12 cellular contexts compared by ENCODE assay signal in genomic region chr2:197273485-197273884, GRCh38. TPM values are rescaled to one million over a fixed set of nuclear protein-coding genes. Genes with fewer than 3 reads are reported as not detected.
DNase-seq lines count a peak whose midpoint lies in the region; ATAC-seq, FAIRE-seq and TF ChIP-seq lines count a peak whose summit lies in the region.
"Had no signal": no experiment of that assay in that cellular context is flagged by ENCODE, and none has a peak within 500 bp of the region (broad histone marks: within the 10 kb centered on the region; RNA-seq: fewer than 3 reads in every experiment).

No MANE protein-coding gene starts in this region.

- H4K20me1 ChIP-seq in HepG2 (ENCODE audit: insufficient read depth, low read length) = no peaks in the 10 kb centered on the region

- CTCF ChIA-PET in HepG2 (lab: Yijun Ruan, JAX; ENCODE audit: low intra/inter-chr PET ratio, low total read pairs) = no interaction called here

- TF ChIP-seq CTCF in right lobe of liver (IDR thresholded peaks at IDR 0.05) (no peak), HepG2 (CRISPR knock-in tag; IDR thresholded peaks at IDR 0.05) (no peak), GM13977 (IDR thresholded peaks at IDR 0.05; ENCODE audit: extremely low read depth, insufficient read depth, missing control alignments) (no peak)

- no peaks in the 10 kb centered on the region for H3K4me1 ChIP-seq in right lobe of liver
- H3K4me1 ChIP-seq in HepG2 (ENCODE audit: insufficient read depth, low read length) = no peaks in the 10 kb centered on the region

- intact Hi-C loops in right lobe of liver (cut with DNase I) (no loop called here), HepG2 (cut with micrococcal nuclease; ENCODE audit: unreplicated experiment) (no loop called here)

- no peak for TF ChIP-seq POLR2A in right lobe of liver (IDR thresholded peaks at IDR 0.05)
- no peak for TF ChIP-seq POLR2A in HepG2 (IDR thresholded peaks at IDR 0.05; ENCODE audit: insufficient read depth in 1 of 2, low read depth in 2 of 2, low read length in 2 of 2)

- 49% methylated on average over 4 of the region's 4 CpGs for WGBS in right lobe of liver (ENCODE audit: insufficient coverage, low coverage, low lambda C conversion rate, missing lambda C conversion rate)
- 32% methylated on average over 4 of the region's 4 CpGs for WGBS in HepG2 (ENCODE audit: low lambda C conversion rate)

- H3K79me2 ChIP-seq in HepG2 (ENCODE audit: insufficient read depth, low read length) = no peaks in the 10 kb centered on the region

- POLR2A ChIA-PET in HepG2 (lab: Yijun Ruan, JAX) = no interaction called here

- H3K9ac ChIP-seq in HepG2 (ENCODE audit: insufficient read depth, low read depth, low read length) = no peak overlapping the region

- H3K4me2 ChIP-seq in HepG2 (ENCODE audit: low read depth, low read length) = no peak overlapping the region

- no peak for FAIRE-seq in HepG2 (lab: Jason Lieb, UNC)
- no peak for FAIRE-seq in RCC 7860 (lab: Jason Lieb, UNC)
- FAIRE-seq: frontal cortex had no signal

- peak; percentile 70 to 99 (median 88) for ATAC-seq in right lobe of liver
- ATAC-seq in HepG2 = no peak
- no peak for ATAC-seq in GM21526 (IDR thresholded peaks at IDR 0.05; ENCODE audit: low FRiP score, unreplicated experiment)
- ATAC-seq: HCT116 had no signal

- H3K36me3 ChIP-seq in right lobe of liver = no peaks in the 10 kb centered on the region
- no peaks in the 10 kb centered on the region for H3K36me3 ChIP-seq in HepG2 (replicated peaks in 1 of 2; ENCODE audit: control insufficient read depth in 1 of 2, insufficient read depth in 2 of 2, low read length in 2 of 2)
- H3K36me3 ChIP-seq: thoracic aorta had no signal

- no peaks in the 10 kb centered on the region for H3K9me3 ChIP-seq in right lobe of liver
- H3K9me3 ChIP-seq in HepG2 (ENCODE audit: low read length) = no peaks in the 10 kb centered on the region
- H3K9me3 ChIP-seq: thoracic aorta had no signal

- no peak for TF ChIP-seq EP300 in HepG2 (IDR thresholded peaks at IDR 0.05; ENCODE audit: low read depth in 2 of 2, low read length in 2 of 2)
- TF ChIP-seq EP300 in HepG2 (CRISPR knock-in tag; IDR thresholded peaks at IDR 0.05; ENCODE audit: borderline replicate concordance) = no peak

- no peaks in the 10 kb centered on the region for H3K27me3 ChIP-seq in right lobe of liver
- peaks cover 0 to 6% of the 10 kb centered on the region in 2 experiments; a peak in 1 of 5 replicates for H3K27me3 ChIP-seq in HepG2 (ENCODE audit: control insufficient read depth in 1 of 2, insufficient read depth in 2 of 2, low read length in 2 of 2)

- in situ Hi-C loops in HepG2 (cut with HindIII; ENCODE audit: extremely low pct_ligation_motif_present, low pct_unique_long_range_greater_than_20kb) (no loop called here), GM13977 (cut with MboI; ENCODE audit: low pct_unique_long_range_greater_than_20kb, low sequenced_read_pairs, unreplicated experiment) (no loop called here)

- H3K4me3 ChIP-seq in right lobe of liver (no peak overlapping the region), HepG2 (replicated peaks in 1 of 3; ENCODE audit: insufficient read depth in 1 of 3, low read depth in 2 of 3, low read length in 3 of 3) (no peak overlapping the region)
- H3K4me3 ChIP-seq: thoracic aorta had no signal

- no peak for TF ChIP-seq RAD21 in HepG2 (CRISPR knock-in tag; IDR thresholded peaks at IDR 0.05)

- no peak overlapping the region for H2AFZ ChIP-seq in HepG2 (ENCODE audit: low read length)

- no peak overlapping the region for H3K27ac ChIP-seq in right lobe of liver
- H3K27ac ChIP-seq in HepG2 (ENCODE audit: extremely low read length, insufficient read depth, low read length) = no peak overlapping the region
- H3K27ac ChIP-seq: thoracic aorta had no signal

- BruUV-seq in HepG2 (replicated peaks; lab: Mats Ljungman, UMichigan) = no TSS peak

- DNase-seq in right lobe of liver (peak; percentile 65 to 79 (median 77)), HepG2 (ENCODE audit: low spot score) (no peak), NCI-H510A treated with DMSO at 0.1 percent for 48 hours (lab: John Stamatoyannopoulos, UW) (peak; percentile 90), left kidney (ENCODE audit: low read depth, low spot score) (peak; percentile 81), NCI-H1694 (lab: John Stamatoyannopoulos, UW) (no peak), GM13977 (ENCODE audit: low spot score) (no peak), RCC 7860 (ENCODE audit: low spot score) (no peak)
- DNase-seq: stimulated activated CD4-positive, alpha-beta T cell treated with anti-CD3 and anti-CD28 coated beads, Interleukin-2, amount 100 ng/mL, for 24 hours had no signal

TF ChIP-seq in HepG2, 621 proteins besides CTCF, POLR2A, EP300 and RAD21:
- TF ChIP-seq ZZZ3 (CRISPR knock-in tag; IDR thresholded peaks at IDR 0.05; ENCODE audit: borderline replicate concordance) = no peak
- TF ChIP-seq CHCHD3 (CRISPR knock-in tag; IDR thresholded peaks at IDR 0.05) = no peak
- TF ChIP-seq ZNF781 (CRISPR knock-in tag; IDR thresholded peaks at IDR 0.05; ENCODE audit: borderline replicate concordance, not compliant biosample characterization) = no peak

RNA-seq across cellular contexts. Expression of gene ANKRD44, which starts 37.1 kb away (rescaled TPM):
- 10 to 100 TPM in 4 of 6 experiments, 1 to 10 TPM in 2; 7.9 to 19.5 (median 13.3) TPM for total RNA-seq in right lobe of liver
- total RNA-seq in HepG2 (2016; rRNA removed; fragmentation: Illumina TruSeq; extraction: Trizol) = 0.11 and 0.36 TPM in 2 replicates
- total RNA-seq in HepG2 (2016; cell fraction: cytosol; rRNA removed; fragmentation: Illumina TruSeq; extraction: Trizol; ENCODE audit: low read depth) = not detected in 2 replicates
- total RNA-seq in HepG2 (2016; cell fraction: insoluble cytoplasmic fraction; rRNA removed; fragmentation: Illumina TruSeq; extraction: Trizol) = 0.55 and 0.63 TPM in 2 replicates
- total RNA-seq in HepG2 (2016; cell fraction: membrane; rRNA removed; fragmentation: Illumina TruSeq; extraction: Trizol) = 0.77 TPM in 1 of 2 replicates, not detected in the other
- 0.44 and 1.2 TPM in 2 replicates for total RNA-seq in HepG2 (2016; cell fraction: nucleus; rRNA removed; fragmentation: Illumina TruSeq; extraction: Trizol)
- 0.04 and 0.05 TPM in 2 replicates for polyA plus RNA-seq in HepG2 (2011; rRNA removed)
- 0.03 and 0.08 TPM in 2 replicates for polyA plus RNA-seq in HepG2 (2011; cell fraction: cytosol; rRNA removed)
- 1.3 and 2.2 TPM in 2 replicates for polyA plus RNA-seq in HepG2 (2011; cell fraction: nucleus; rRNA removed)
- polyA plus RNA-seq in HepG2 (2012) = 0.04 TPM in 1 of 2 replicates, not detected in the other
- polyA plus RNA-seq in HepG2 (2016; cell fraction: cytosol; fragmentation: Illumina TruSeq; extraction: Trizol; ENCODE audit: low read depth) = 0.16 TPM in 1 of 2 replicates, not detected in the other
- polyA plus RNA-seq in HepG2 (2016; cell fraction: insoluble cytoplasmic fraction; fragmentation: Illumina TruSeq; extraction: Trizol; ENCODE audit: low read depth) = 0.09 and 0.17 TPM in 2 replicates
- not detected in 2 replicates for polyA plus RNA-seq in HepG2 (2016; cell fraction: membrane; fragmentation: Illumina TruSeq; extraction: Trizol; ENCODE audit: low read depth)
- polyA plus RNA-seq in HepG2 (2016; cell fraction: nucleus; fragmentation: Illumina TruSeq; extraction: Trizol; ENCODE audit: insufficient read depth, low read depth) = 0.07 and 0.21 TPM in 2 replicates
- 0.52 and 22.4 TPM in 2 replicates for polyA minus RNA-seq in HepG2 (2011; rRNA and poly(A)+ RNA removed; ENCODE audit: low replicate concordance)
- polyA minus RNA-seq in HepG2 (2011; cell fraction: cytosol; rRNA and poly(A)+ RNA removed) = not detected in 2 replicates
- polyA minus RNA-seq in HepG2 (2011; cell fraction: nucleus; rRNA and poly(A)+ RNA removed) = 1.2 and 1.3 TPM in 2 replicates

Comparison
In these comparisons a context has a peak if more than half of its experiments do, and no peak if none do; other contexts are left out.
1. ATAC-seq: peak in right lobe of liver (4 of 4); none in HepG2 (single experiment) and GM21526 (single experiment).
2. DNase-seq: peak in right lobe of liver (3 of 3), NCI-H510A treated with DMSO at 0.1 percent for 48 hours (single experiment) and left kidney (single experiment); none in HepG2 (single experiment), NCI-H1694 (single experiment), GM13977 (single experiment) and RCC 7860 (single experiment).
3. RNA of gene ANKRD44, which starts 37.1 kb away (total RNA-seq): 7.9 to 19.5 TPM in right lobe of liver; 0.11 to 1.2 TPM in HepG2; every median in the first group is over 4 times any median in the second.